14 cellular contexts compared by ENCODE assay signal in genomic region chr1:167659440-167659839, GRCh38. TPM values are rescaled to one million over a fixed set of nuclear protein-coding genes. Genes with fewer than 3 reads are reported as not detected.
DNase-seq lines count a peak whose midpoint lies in the region; ATAC-seq and TF ChIP-seq lines count a peak whose summit lies in the region.
"Had no signal": no experiment of that assay in that cellular context is flagged by ENCODE, and none has a peak within 500 bp of the region (broad histone marks: within the 10 kb centered on the region; RNA-seq: fewer than 3 reads in every experiment).

No MANE protein-coding gene starts in this region.

- no peaks in the 10 kb centered on the region for H3K9me3 ChIP-seq in cardiac muscle cell (ENCODE audit: low read depth)
- H3K9me3 ChIP-seq in T-helper 17 cell (ENCODE audit: control insufficient read depth, low read length, poor library complexity, severe bottlenecking) = no peaks in the 10 kb centered on the region

- ATAC-seq in Right ventricle myocardium superior (ENCODE audit: poor library complexity) (no peak), T-helper 17 cell (no peak), GM19328 (IDR thresholded peaks at IDR 0.05; ENCODE audit: unreplicated experiment) (no peak), GM18517 (IDR thresholded peaks at IDR 0.05; ENCODE audit: unreplicated experiment) (no peak)
- no peak for ATAC-seq in stimulated activated effector memory CD8-positive, alpha-beta T cell treated with anti-CD3 and anti-CD28 coated beads, Interleukin-12 subunit alpha, Interleukin-12 subunit beta, amount 100 ng/mL, for 72 hours
- ATAC-seq: activated CD8-positive, alpha-beta memory T cell treated with anti-CD3 and anti-CD28 coated beads, Interleukin-2, amount 10 ng/mL, durations not matched to agents 7 days and 5 days; Panc1 had no signal

- TF ChIP-seq CTCF in cardiac muscle cell (IDR thresholded peaks at IDR 0.05; ENCODE audit: low read depth, low read length) = no peak

- intact Hi-C loops in Right ventricle myocardium superior (cut with DNase I) = no loop called here

- no peaks in the 10 kb centered on the region for H3K9me3 Mint-ChIP-seq in stimulated activated effector memory CD8-positive, alpha-beta T cell treated with anti-CD3 and anti-CD28 coated beads, Interleukin-12 subunit alpha, Interleukin-12 subunit beta, amount 100 ng/mL, for 72 hours

- no peaks in the 10 kb centered on the region for H3K36me3 ChIP-seq in cardiac muscle cell

- no peak for DNase-seq in cardiac muscle cell (ENCODE audit: low read depth in 1 of 2, low spot score in 1 of 2)
- DNase-seq in Right ventricle myocardium superior = no peak
- no peak for DNase-seq in T-helper 17 cell
- peak; percentile 87 for DNase-seq in islet precursor cell
- DNase-seq in stimulated activated effector memory CD8-positive, alpha-beta T cell treated with anti-CD3 and anti-CD28 coated beads, Interleukin-12 subunit alpha, Interleukin-12 subunit beta, amount 100 ng/mL, for 72 hours (ENCODE audit: low spot score in 2 of 2) = no peak
- no peak for DNase-seq in CD1c-positive myeloid dendritic cell (ENCODE audit: extremely low spot score)
- DNase-seq: activated CD8-positive, alpha-beta memory T cell treated with anti-CD3 and anti-CD28 coated beads, Interleukin-2, amount 10 ng/mL, durations not matched to agents 7 days and 5 days; anterior cingulate cortex; NCI-H524; stimulated activated CD4-positive, alpha-beta T cell treated with anti-CD3 and anti-CD28 coated beads, Interleukin-2, amount 100 ng/mL, for 48 hours; stimulated activated naive CD4-positive, alpha-beta T cell treated with Interleukin-2 at 50 U/mL for 16 hours had no signal

- peak overlapping the region; percentile 90 for H3K27ac ChIP-seq in cardiac muscle cell

- H3K27me3 Mint-ChIP-seq in T-helper 17 cell = no peaks in the 10 kb centered on the region
- H3K27me3 Mint-ChIP-seq: activated CD8-positive, alpha-beta memory T cell treated with anti-CD3 and anti-CD28 coated beads, Interleukin-2, amount 10 ng/mL, durations not matched to agents 7 days and 5 days had no signal

- H3K4me3 ChIP-seq in cardiac muscle cell = no peak overlapping the region

- peak overlapping the region; percentile 89 for H3K27ac Mint-ChIP-seq in T-helper 17 cell
- H3K27ac Mint-ChIP-seq in stimulated activated effector memory CD8-positive, alpha-beta T cell treated with anti-CD3 and anti-CD28 coated beads, Interleukin-12 subunit alpha, Interleukin-12 subunit beta, amount 100 ng/mL, for 72 hours = peak overlapping the region; percentile 87

- peak overlapping the region; percentile 71 for H3K4me3 Mint-ChIP-seq in T-helper 17 cell
- H3K4me3 Mint-ChIP-seq in stimulated activated effector memory CD8-positive, alpha-beta T cell treated with anti-CD3 and anti-CD28 coated beads, Interleukin-12 subunit alpha, Interleukin-12 subunit beta, amount 100 ng/mL, for 72 hours = no peak overlapping the region
- H3K4me3 Mint-ChIP-seq: activated CD8-positive, alpha-beta memory T cell treated with anti-CD3 and anti-CD28 coated beads, Interleukin-2, amount 10 ng/mL, durations not matched to agents 7 days and 5 days had no signal

- peaks cover 14% of the 10 kb centered on the region for H3K36me3 Mint-ChIP-seq in T-helper 17 cell (ENCODE audit: low read depth)
- H3K36me3 Mint-ChIP-seq in stimulated activated effector memory CD8-positive, alpha-beta T cell treated with anti-CD3 and anti-CD28 coated beads, Interleukin-12 subunit alpha, Interleukin-12 subunit beta, amount 100 ng/mL, for 72 hours = peaks cover 70% of the 10 kb centered on the region

- no peaks in the 10 kb centered on the region for H3K27me3 ChIP-seq in cardiac muscle cell

- H3K4me1 Mint-ChIP-seq in T-helper 17 cell = peaks cover 76% of the 10 kb centered on the region
- H3K4me1 Mint-ChIP-seq in stimulated activated effector memory CD8-positive, alpha-beta T cell treated with anti-CD3 and anti-CD28 coated beads, Interleukin-12 subunit alpha, Interleukin-12 subunit beta, amount 100 ng/mL, for 72 hours = peaks cover 81% of the 10 kb centered on the region

- H3K4me1 ChIP-seq in cardiac muscle cell (ENCODE audit: low read depth) = peaks cover 84% of the 10 kb centered on the region

RNA-seq across cellular contexts. Expression of gene RCSD1, which starts 29.4 kb away (rescaled TPM):
- total RNA-seq in cardiac muscle cell (317 and 386 TPM in 2 replicates), Right ventricle myocardium superior (42.9 TPM), T-helper 17 cell (100 to 1,000 TPM in 1 of 2 donors, 10 to 100 TPM in 1; 88.0 to 101 TPM)
- polyA plus RNA-seq in cardiac muscle cell = 77.3 and 100 TPM in 2 replicates
